Comparison of ENCODE assay signal across 18 cellular contexts in the genomic region with DNA sequence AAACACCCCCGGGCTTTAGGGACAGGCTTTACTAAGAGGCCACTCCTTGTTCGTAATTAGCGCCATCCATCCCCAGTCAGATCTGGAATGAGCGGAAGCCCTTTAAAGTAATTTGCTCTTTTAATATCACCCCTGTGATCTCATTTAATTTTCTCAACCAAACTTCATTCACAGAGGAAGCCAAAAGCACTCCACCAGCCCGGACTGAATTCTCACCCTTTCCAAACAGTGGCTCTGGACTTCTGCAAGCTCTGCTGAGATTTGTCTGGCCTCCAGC. TPM values are rescaled to one million over a fixed set of nuclear protein-coding genes. Genes with fewer than 3 reads are reported as not detected.
A peak's percentile ranks its signal among the peaks of the same experiment; 100 is the strongest.
DNase-seq lines count a peak whose midpoint lies in the region; ATAC-seq and TF ChIP-seq lines count a peak whose summit lies in the region.
"Had no signal": no experiment of that assay in that cellular context is flagged by ENCODE, and none has a peak within 500 bp of the region (broad histone marks: within the 10 kb centered on the region; RNA-seq: fewer than 3 reads in every experiment).

No MANE protein-coding gene starts in this region.

- H3K36me3 ChIP-seq in cardiac muscle cell, result no peaks in the 10 kb centered on the region
- H3K36me3 ChIP-seq in mammary epithelial cell (ENCODE audit: insufficient read depth, low read length), result no peaks in the 10 kb centered on the region
- H3K36me3 ChIP-seq in mucosa of rectum (ENCODE audit: control insufficient read depth in 2 of 2, insufficient read depth in 2 of 2, low read length in 2 of 2), result no peaks in the 10 kb centered on the region
- H3K36me3 ChIP-seq in urinary bladder (ENCODE audit: insufficient read depth), result no peaks in the 10 kb centered on the region
- H3K36me3 ChIP-seq: ovary had no signal

- intact Hi-C loops in left cardiac atrium (cut with DNase I), result no loop called here
- intact Hi-C loops in mammary epithelial cell (cut with micrococcal nuclease), result loop anchor here (1.0 kb wide), 1 partner anchor 8 kb away; no protein-coding TSS in a partner anchor

- H3K9ac ChIP-seq in mammary epithelial cell (ENCODE audit: insufficient read depth, low read length), result no peak overlapping the region
- H3K9ac ChIP-seq in mucosa of rectum (ENCODE audit: low read depth in 1 of 2, low read length in 2 of 2), result peak overlapping the region; percentile 43 to 77

- ATAC-seq in left cardiac atrium, result no peak
- ATAC-seq in stimulated activated effector memory CD8-positive, alpha-beta T cell treated with anti-CD3 and anti-CD28 coated beads, Interleukin-12 subunit alpha, Interleukin-12 subunit beta, amount 100 ng/mL, for 72 hours, result no peak
- ATAC-seq: A549; activated CD4-positive, alpha-beta T cell treated with anti-CD3 and anti-CD28 coated beads for 36 hours; activated T-helper 17 cell treated with anti-CD3 and anti-CD28 coated beads, Interleukin-2, amount 50 U/mL, for 72 hours had no signal

- no peak overlapping the region for H3K27ac Mint-ChIP-seq in stimulated activated effector memory CD8-positive, alpha-beta T cell treated with anti-CD3 and anti-CD28 coated beads, Interleukin-12 subunit alpha, Interleukin-12 subunit beta, amount 100 ng/mL, for 72 hours
- H3K27ac Mint-ChIP-seq: activated CD4-positive, alpha-beta T cell treated with anti-CD3 and anti-CD28 coated beads for 36 hours; activated T-helper 17 cell treated with anti-CD3 and anti-CD28 coated beads, Interleukin-2, amount 50 U/mL, for 72 hours; CD4-positive, CD25-positive, alpha-beta regulatory T cell had no signal

- no peaks in the 10 kb centered on the region for H3K79me2 ChIP-seq in mammary epithelial cell (ENCODE audit: insufficient read depth, low read length)

- no peak for TF ChIP-seq CTCF in cardiac muscle cell (IDR thresholded peaks at IDR 0.05; ENCODE audit: low read depth, low read length)
- no peak for TF ChIP-seq CTCF in mammary epithelial cell (conservative IDR thresholded peaks at IDR 0.05 in 1 of 2, IDR thresholded peaks at IDR 0.05 in 1 of 2; ENCODE audit: extremely low read depth in 1 of 2, insufficient read depth in 1 of 2, low read depth in 1 of 2, low read length in 2 of 2)

- H3K27ac ChIP-seq in cardiac muscle cell, result peak overlapping the region; percentile 71
- no peak overlapping the region for H3K27ac ChIP-seq in mammary epithelial cell (ENCODE audit: insufficient read depth, low read depth, low read length)
- peak overlapping the region; percentile 87 to 90 for H3K27ac ChIP-seq in mucosa of rectum (ENCODE audit: low read depth in 2 of 2, low read length in 2 of 2)
- peak overlapping the region; percentile 43 for H3K27ac ChIP-seq in urinary bladder (ENCODE audit: low read depth)
- H3K27ac ChIP-seq: A549, foreskin keratinocyte, ovary had no signal

- H2AFZ ChIP-seq in mammary epithelial cell (ENCODE audit: low read depth, low read length), result no peak overlapping the region

- no peaks in the 10 kb centered on the region for H3K27me3 ChIP-seq in cardiac muscle cell
- no peaks in the 10 kb centered on the region for H3K27me3 ChIP-seq in mammary epithelial cell (ENCODE audit: insufficient read depth, low read length)
- H3K27me3 ChIP-seq in mucosa of rectum (ENCODE audit: control insufficient read depth in 2 of 2, insufficient read depth in 2 of 2, low read length in 2 of 2), result no peaks in the 10 kb centered on the region
- H3K27me3 ChIP-seq: ovary had no signal

- H3K4me3 ChIP-seq in cardiac muscle cell (no peak overlapping the region), mammary epithelial cell (replicated peaks in 1 of 3; ENCODE audit: insufficient read depth in 1 of 3, low read depth in 2 of 3, low read length in 3 of 3) (no peak overlapping the region), mucosa of rectum (ENCODE audit: low read length in 2 of 2) (peak overlapping the region in 1 of 2 donors; percentile 2), urinary bladder (ENCODE audit: low read depth, low read length) (no peak overlapping the region)
- H3K4me3 ChIP-seq: A549, mucosa of descending colon, ovary had no signal

- WGBS in mammary epithelial cell (ENCODE audit: low coverage, missing lambda C conversion rate), result 100% methylated on average over 4 of the region's 5 CpGs
- WGBS in urinary bladder, result 67% methylated on average over 5 of the region's 5 CpGs

- dilution Hi-C loops in mammary epithelial cell (cut with HindIII; ENCODE audit: low sequenced_read_pairs), result no loop called here

- H4K20me1 ChIP-seq in mammary epithelial cell (ENCODE audit: insufficient read depth, low read length), result no peaks in the 10 kb centered on the region

- no peaks in the 10 kb centered on the region for H3K36me3 Mint-ChIP-seq in stimulated activated effector memory CD8-positive, alpha-beta T cell treated with anti-CD3 and anti-CD28 coated beads, Interleukin-12 subunit alpha, Interleukin-12 subunit beta, amount 100 ng/mL, for 72 hours
- H3K36me3 Mint-ChIP-seq: CD4-positive, CD25-positive, alpha-beta regulatory T cell had no signal

- H3K4me1 ChIP-seq in cardiac muscle cell (ENCODE audit: low read depth), result peaks cover 57% of the 10 kb centered on the region
- peaks cover 31% of the 10 kb centered on the region for H3K4me1 ChIP-seq in mammary epithelial cell (ENCODE audit: insufficient read depth, low read length)
- peaks cover 51 to 83% of the 10 kb centered on the region in 2 donors for H3K4me1 ChIP-seq in mucosa of rectum (ENCODE audit: control insufficient read depth in 2 of 2, insufficient read depth in 2 of 2, low read length in 2 of 2)
- peaks cover 7% of the 10 kb centered on the region for H3K4me1 ChIP-seq in urinary bladder (ENCODE audit: insufficient read depth)
- H3K4me1 ChIP-seq: A549, foreskin keratinocyte had no signal

- BruUV-seq in mammary epithelial cell (replicated peaks; lab: Mats Ljungman, UMichigan), result no TSS peak

- in situ Hi-C loops in mammary epithelial cell (cut with MboI; ENCODE audit: low sequenced_read_pairs in 2 of 2), result no loop called here

- peak overlapping the region; percentile 46 for H3K4me2 ChIP-seq in mammary epithelial cell (ENCODE audit: insufficient read depth, low read depth, low read length)
- H3K4me2 ChIP-seq: A549 had no signal

- DNase-seq in cardiac muscle cell (ENCODE audit: low read depth in 1 of 2, low spot score in 1 of 2) (no peak), left cardiac atrium (no peak), mammary epithelial cell (no peak), AML-193 (lab: John Stamatoyannopoulos, UW) (no peak)
- no peak for DNase-seq in stimulated activated effector memory CD8-positive, alpha-beta T cell treated with anti-CD3 and anti-CD28 coated beads, Interleukin-12 subunit alpha, Interleukin-12 subunit beta, amount 100 ng/mL, for 72 hours (ENCODE audit: low spot score in 2 of 2)
- no peak for DNase-seq in stimulated activated CD4-positive, alpha-beta T cell treated with anti-CD3 and anti-CD28 coated beads, Interleukin-4, amount 100 ng/mL, for 4 hours
- DNase-seq: activated CD4-positive, alpha-beta T cell treated with anti-CD3 and anti-CD28 coated beads for 36 hours; CD4-positive, CD25-positive, alpha-beta regulatory T cell; cerebellar nuclear complex; foreskin keratinocyte; NCI-H2171; stimulated activated CD4-positive, alpha-beta T cell treated with anti-CD3 and anti-CD28 coated beads, Interleukin-2, amount 100 ng/mL, for 48 hours had no signal

- CTCF ChIA-PET in mammary epithelial cell (lab: Charles Lee; ENCODE audit: low non-redundant PET), result no interaction called here

- no peaks in the 10 kb centered on the region for H3K9me3 ChIP-seq in cardiac muscle cell (ENCODE audit: low read depth)
- no peaks in the 10 kb centered on the region for H3K9me3 ChIP-seq in mammary epithelial cell (replicated peaks; ENCODE audit: insufficient read depth, low read length)
- no peaks in the 10 kb centered on the region for H3K9me3 ChIP-seq in mucosa of rectum (ENCODE audit: control insufficient read depth in 2 of 2, low read length in 2 of 2)
- H3K9me3 ChIP-seq: A549, mucosa of descending colon, ovary had no signal

- no peak overlapping the region for H3K4me3 Mint-ChIP-seq in stimulated activated effector memory CD8-positive, alpha-beta T cell treated with anti-CD3 and anti-CD28 coated beads, Interleukin-12 subunit alpha, Interleukin-12 subunit beta, amount 100 ng/mL, for 72 hours
- H3K4me3 Mint-ChIP-seq: activated CD4-positive, alpha-beta T cell treated with anti-CD3 and anti-CD28 coated beads for 36 hours; activated T-helper 17 cell treated with anti-CD3 and anti-CD28 coated beads, Interleukin-2, amount 50 U/mL, for 72 hours; CD4-positive, CD25-positive, alpha-beta regulatory T cell had no signal

- H3K9me3 Mint-ChIP-seq in stimulated activated effector memory CD8-positive, alpha-beta T cell treated with anti-CD3 and anti-CD28 coated beads, Interleukin-12 subunit alpha, Interleukin-12 subunit beta, amount 100 ng/mL, for 72 hours, result no peaks in the 10 kb centered on the region
- H3K9me3 Mint-ChIP-seq: activated T-helper 17 cell treated with anti-CD3 and anti-CD28 coated beads, Interleukin-2, amount 50 U/mL, for 72 hours; CD4-positive, CD25-positive, alpha-beta regulatory T cell had no signal

- no peaks in the 10 kb centered on the region for H3K4me1 Mint-ChIP-seq in stimulated activated effector memory CD8-positive, alpha-beta T cell treated with anti-CD3 and anti-CD28 coated beads, Interleukin-12 subunit alpha, Interleukin-12 subunit beta, amount 100 ng/mL, for 72 hours
- H3K4me1 Mint-ChIP-seq: activated CD4-positive, alpha-beta T cell treated with anti-CD3 and anti-CD28 coated beads for 36 hours; activated T-helper 17 cell treated with anti-CD3 and anti-CD28 coated beads, Interleukin-2, amount 50 U/mL, for 72 hours; CD4-positive, CD25-positive, alpha-beta regulatory T cell had no signal

RNA-seq across cellular contexts. Expression of a gene that starts 43.1 kb away (rescaled TPM):
- 112 and 172 TPM in 2 replicates for total RNA-seq in cardiac muscle cell
- polyA plus RNA-seq in cardiac muscle cell, result 73.3 and 98.3 TPM in 2 replicates
- 10 to 100 TPM; 12.4 to 17.7 TPM for total RNA-seq in left cardiac atrium
- total RNA-seq in mammary epithelial cell, result 10 to 100 TPM in 1 of 2 donors, 1 to 10 TPM in 1; 7.2 to 10.0 TPM
- polyA plus RNA-seq in mammary epithelial cell, result 4.9 TPM
- polyA minus RNA-seq in mammary epithelial cell, result 10.2 TPM
- total RNA-seq in urinary bladder, result 12.8 TPM
- polyA plus RNA-seq in urinary bladder, result 10.1 TPM
- polyA plus RNA-seq: CD4-positive, CD25-positive, alpha-beta regulatory T cell had no signal
